25 cellular contexts compared by ENCODE assay signal in genomic region chr12:31236998-31237637, GRCh38.
A peak's percentile ranks its signal among the peaks of the same experiment; 100 is the strongest.
DNase-seq lines count a peak whose midpoint lies in the region; ATAC-seq and TF ChIP-seq lines count a peak whose summit lies in the region.
"Had no signal": no experiment of that assay in that cellular context is flagged by ENCODE, and none has a peak within 500 bp of the region (broad histone marks: within the 10 kb centered on the region; RNA-seq: fewer than 3 reads in every experiment).

No MANE protein-coding gene starts in this region.

- H3K27ac Mint-ChIP-seq in activated CD4-positive, alpha-beta memory T cell treated with anti-CD3 and anti-CD28 coated beads, Interleukin-2, amount 10 ng/mL, durations not matched to agents 7 days and 5 days = no peak overlapping the region
- H3K27ac Mint-ChIP-seq in memory B cell = no peak overlapping the region
- H3K27ac Mint-ChIP-seq: activated naive CD4-positive, alpha-beta T cell treated with anti-CD3 and anti-CD28 coated beads, Interleukin-2, amount 50 U/mL, for 24 hours; activated T-cell treated with anti-CD3 and anti-CD28 coated beads, Interleukin-2, amount 50 U/mL, for 24 hours; CD8-positive, alpha-beta T cell had no signal

- CTCF ChIA-PET in activated CD4-positive, alpha-beta memory T cell treated with anti-CD3 and anti-CD28 coated beads, Interleukin-2, amount 10 ng/mL, durations not matched to agents 7 days and 5 days (lab: Charles Lee) = interaction anchor here (1.7 to 6.5 kb wide), 3 partner anchors 17 to 390 kb away, joined by 6 to 43 read pairs (median 9); no protein-coding TSS in a partner anchor

- TF ChIP-seq CTCF in GM06990 (IDR thresholded peaks at IDR 0.05; ENCODE audit: insufficient read depth, low read length, poor library complexity, severe bottlenecking) = no peak

- no peaks in the 10 kb centered on the region for H3K9me3 Mint-ChIP-seq in activated CD4-positive, alpha-beta memory T cell treated with anti-CD3 and anti-CD28 coated beads, Interleukin-2, amount 10 ng/mL, durations not matched to agents 7 days and 5 days
- no peaks in the 10 kb centered on the region for H3K9me3 Mint-ChIP-seq in memory B cell
- H3K9me3 Mint-ChIP-seq: activated naive CD4-positive, alpha-beta T cell treated with anti-CD3 and anti-CD28 coated beads, Interleukin-2, amount 50 U/mL, for 24 hours; activated T-cell treated with anti-CD3 and anti-CD28 coated beads, Interleukin-2, amount 50 U/mL, for 24 hours; CD8-positive, alpha-beta T cell; neural crest cell had no signal

- no peaks in the 10 kb centered on the region for H3K36me3 ChIP-seq in GM06990 (ENCODE audit: control insufficient read depth, insufficient read depth, low read length)
- H3K36me3 ChIP-seq: left lung, sigmoid colon, vagina, WERI-Rb-1 had no signal

- H3K4me3 ChIP-seq in GM06990 (replicated peaks; ENCODE audit: low read depth, low read length) = no peak overlapping the region
- H3K4me3 ChIP-seq: left lung, mucosa of descending colon, sigmoid colon, SK-N-MC, vagina had no signal

- ATAC-seq in GM21360 (IDR thresholded peaks at IDR 0.05; ENCODE audit: unreplicated experiment) (peak; percentile 57), memory B cell (ENCODE audit: low read depth) (peak; percentile 64), GM21576 (IDR thresholded peaks at IDR 0.05; ENCODE audit: unreplicated experiment) (no peak)
- ATAC-seq: CD8-positive, alpha-beta T cell; foreskin keratinocyte; left lung; mucosa of descending colon had no signal

- H3K4me3 Mint-ChIP-seq in activated CD4-positive, alpha-beta memory T cell treated with anti-CD3 and anti-CD28 coated beads, Interleukin-2, amount 10 ng/mL, durations not matched to agents 7 days and 5 days = no peak overlapping the region
- no peak overlapping the region for H3K4me3 Mint-ChIP-seq in memory B cell
- H3K4me3 Mint-ChIP-seq: activated naive CD4-positive, alpha-beta T cell treated with anti-CD3 and anti-CD28 coated beads, Interleukin-2, amount 50 U/mL, for 24 hours; activated T-cell treated with anti-CD3 and anti-CD28 coated beads, Interleukin-2, amount 50 U/mL, for 24 hours; CD8-positive, alpha-beta T cell; neural crest cell had no signal

- H3K36me3 Mint-ChIP-seq in activated CD4-positive, alpha-beta memory T cell treated with anti-CD3 and anti-CD28 coated beads, Interleukin-2, amount 10 ng/mL, durations not matched to agents 7 days and 5 days (ENCODE audit: low read depth) = no peaks in the 10 kb centered on the region
- H3K36me3 Mint-ChIP-seq in memory B cell = no peaks in the 10 kb centered on the region
- H3K36me3 Mint-ChIP-seq: activated naive CD4-positive, alpha-beta T cell treated with anti-CD3 and anti-CD28 coated beads, Interleukin-2, amount 50 U/mL, for 24 hours; CD8-positive, alpha-beta T cell had no signal

- DNase-seq in GM06990 (ENCODE audit: extremely low read depth, insufficient read length) (peak; percentile 25), memory B cell (ENCODE audit: low spot score in 2 of 2) (no peak), C1 segment of cervical spinal cord (lab: John Stamatoyannopoulos, UW) (no peak)
- peak; percentile 4 for DNase-seq in activated CD4-positive, alpha-beta memory T cell treated with anti-CD3 and anti-CD28 coated beads, Interleukin-2, amount 10 ng/mL, durations not matched to agents 7 days and 5 days
- DNase-seq in activated effector memory CD4-positive, alpha-beta T cell treated with Interleukin-2 at 50 U/mL for 16 hours = no peak
- DNase-seq: activated T-cell treated with anti-CD3 and anti-CD28 coated beads, Interleukin-2, amount 50 U/mL, for 24 hours; aorta; DMS53; erythroblast; foreskin keratinocyte; GOT3; IMR-90; left lung; mucosa of descending colon; NCI-H2107; sigmoid colon; stimulated activated CD4-positive, alpha-beta T cell treated with anti-CD3 and anti-CD28 coated beads, Interleukin-15, amount 100 ng/mL, for 24 hours; WERI-Rb-1 had no signal

- H3K27me3 ChIP-seq in GM06990 (replicated peaks; ENCODE audit: control insufficient read depth, insufficient read depth, low read length) = no peaks in the 10 kb centered on the region; the same call in 1 of the 2 replicates
- H3K27me3 ChIP-seq: vagina had no signal

- peaks cover 42% of the 10 kb centered on the region for H3K27me3 Mint-ChIP-seq in activated CD4-positive, alpha-beta memory T cell treated with anti-CD3 and anti-CD28 coated beads, Interleukin-2, amount 10 ng/mL, durations not matched to agents 7 days and 5 days
- H3K27me3 Mint-ChIP-seq in memory B cell = peaks cover 14% of the 10 kb centered on the region

- peaks cover 14% of the 10 kb centered on the region for H3K4me1 Mint-ChIP-seq in activated CD4-positive, alpha-beta memory T cell treated with anti-CD3 and anti-CD28 coated beads, Interleukin-2, amount 10 ng/mL, durations not matched to agents 7 days and 5 days
- H3K4me1 Mint-ChIP-seq in memory B cell = peaks cover 4% of the 10 kb centered on the region

- POLR2A ChIA-PET in activated CD4-positive, alpha-beta memory T cell treated with anti-CD3 and anti-CD28 coated beads, Interleukin-2, amount 10 ng/mL, durations not matched to agents 7 days and 5 days (lab: Charles Lee) = no interaction called here

Comparison
In these comparisons a context has a peak if more than half of its experiments do, and no peak if none do; other contexts are left out.
1. DNase-seq: peak in GM06990 (single experiment) and activated CD4-positive, alpha-beta memory T cell treated with anti-CD3 and anti-CD28 coated beads, Interleukin-2, amount 10 ng/mL, durations not matched to agents 7 days and 5 days (single experiment); none in memory B cell (0 of 2), activated effector memory CD4-positive, alpha-beta T cell treated with Interleukin-2 at 50 U/mL for 16 hours (single experiment) and C1 segment of cervical spinal cord (0 of 14).